ENCODE assay signal across 1 cellular context in genomic region chr14:51630987-51631386, GRCh38.
TF ChIP-seq lines count a peak whose summit lies in the region.

No MANE protein-coding gene starts in this region.

TF ChIP-seq in GM12878, 131 proteins besides CTCF, POLR2A, EP300 and RAD21:
- no peak for TF ChIP-seq EGR1 (IDR thresholded peaks at IDR 0.05; ENCODE audit: borderline replicate concordance in 1 of 2, low read depth in 2 of 2, low read length in 2 of 2)
- no peak for TF ChIP-seq PAX5 (IDR thresholded peaks at IDR 0.05; ENCODE audit: borderline replicate concordance, low read depth, low read length)
- TF ChIP-seq KLF5 (IDR thresholded peaks at IDR 0.05; ENCODE audit: partially characterized antibody): no peak
- TF ChIP-seq ZBTB11 (CRISPR knock-in tag; IDR thresholded peaks at IDR 0.05): no peak
- no peak for TF ChIP-seq BCL11A (IDR thresholded peaks at IDR 0.05; ENCODE audit: low read depth, low read length)
- no peak for TF ChIP-seq NR2F1 (conservative IDR thresholded peaks at IDR 0.05)
- no peak for TF ChIP-seq ZBTB33 (IDR thresholded peaks at IDR 0.05)
- no peak for TF ChIP-seq LARP7 (IDR thresholded peaks at IDR 0.05)
- no peak for TF ChIP-seq TCF3 (IDR thresholded peaks at IDR 0.05; ENCODE audit: borderline replicate concordance, insufficient read depth, low read depth, low read length)
- no peak for TF ChIP-seq KAT2A (conservative IDR thresholded peaks at IDR 0.05; ENCODE audit: control insufficient read depth, low read depth, low read length)
- TF ChIP-seq TAF1 (IDR thresholded peaks at IDR 0.05; ENCODE audit: borderline replicate concordance, low read depth, low read length): no peak
- TF ChIP-seq HCFC1 (IDR thresholded peaks at IDR 0.05; ENCODE audit: low read length): no peak
- no peak for TF ChIP-seq NFIC (IDR thresholded peaks at IDR 0.05; ENCODE audit: low read depth, low read length)
- no peak for TF ChIP-seq MLLT1 (IDR thresholded peaks at IDR 0.05)
- no peak for TF ChIP-seq SMC3 (IDR thresholded peaks at IDR 0.05; ENCODE audit: borderline replicate concordance, low read length)
- TF ChIP-seq NKRF (conservative IDR thresholded peaks at IDR 0.05): no peak
- TF ChIP-seq MXI1 (IDR thresholded peaks at IDR 0.05; ENCODE audit: low read depth, low read length): no peak
- TF ChIP-seq TCF7 (IDR thresholded peaks at IDR 0.05; ENCODE audit: borderline replicate concordance): no peak
- TF ChIP-seq MYB (IDR thresholded peaks at IDR 0.05; ENCODE audit: borderline replicate concordance, low read depth, low read length): no peak
